20 cellular contexts compared by ENCODE assay signal in the genomic region with DNA sequence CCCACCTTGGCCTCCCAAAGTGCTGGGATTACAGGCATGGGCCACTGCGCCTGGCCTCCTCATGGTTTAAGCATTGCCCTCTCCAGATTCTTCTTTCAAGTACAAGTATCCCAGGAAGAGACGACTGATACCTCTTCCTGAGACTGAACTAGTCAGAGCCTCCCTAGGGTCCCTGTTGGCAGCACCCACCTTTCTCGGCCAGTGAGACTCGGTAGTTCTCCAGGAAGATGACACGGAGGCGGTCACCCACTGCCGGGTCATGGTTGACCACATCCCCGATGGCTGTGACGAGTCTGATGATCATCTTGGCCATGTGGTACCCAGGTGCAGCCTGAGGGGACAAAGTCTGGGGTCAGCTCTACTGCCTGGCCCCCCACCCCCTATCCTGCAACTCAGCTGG.
"Had no signal": no experiment of that assay in that cellular context is flagged by ENCODE, and none has a peak within 500 bp of the region (broad histone marks: within the 10 kb centered on the region; RNA-seq: fewer than 3 reads in every experiment).

No MANE protein-coding gene starts in this region.

- H3K27ac ChIP-seq: heart right ventricle, neural progenitor cell, parathyroid adenoma, tibial artery, vagina, VCaP had no signal

- H3K9me3 ChIP-seq: heart right ventricle, tibial artery, vagina had no signal

- DNase-seq: activated CD4-positive, alpha-beta memory T cell treated with anti-CD3 and anti-CD28 coated beads for 36 hours; activated CD4-positive, alpha-beta T cell treated with anti-CD3 and anti-CD28 coated beads for 1 hour; activated gamma-delta T cell; activated T-cell treated with anti-CD3 and anti-CD28 coated beads, Interleukin-2, amount 50 U/mL, for 72 hours; anterior cingulate cortex; cerebellar nuclear complex; effector memory CD8-positive, alpha-beta T cell; foreskin melanocyte; heart right ventricle; retina; stimulated activated CD4-positive, alpha-beta T cell treated with anti-CD3 and anti-CD28 coated beads, Interleukin-2, amount 100 ng/mL, for 48 hours; T1000 had no signal

- H3K36me3 ChIP-seq: neural progenitor cell, vagina had no signal

- H3K27me3 Mint-ChIP-seq: activated CD4-positive, alpha-beta memory T cell treated with anti-CD3 and anti-CD28 coated beads for 36 hours; dendritic cell treated with granulocyte-macrophage colony-stimulating factor and Interleukin-4, amounts not matched to agents 40 ng/mL and 50 ng/mL, for 4 days; effector memory CD8-positive, alpha-beta T cell had no signal

- H3K9me3 Mint-ChIP-seq: activated CD4-positive, alpha-beta memory T cell treated with anti-CD3 and anti-CD28 coated beads for 36 hours; activated T-cell treated with anti-CD3 and anti-CD28 coated beads, Interleukin-2, amount 50 U/mL, for 72 hours; dendritic cell treated with granulocyte-macrophage colony-stimulating factor and Interleukin-4, amounts not matched to agents 40 ng/mL and 50 ng/mL, for 4 days; effector memory CD8-positive, alpha-beta T cell; mesothelial cell of epicardium; neural progenitor cell had no signal

- H3K4me3 ChIP-seq: heart right ventricle, lung, neural progenitor cell, tibial artery, vagina had no signal

- H3K4me3 Mint-ChIP-seq: activated CD4-positive, alpha-beta memory T cell treated with anti-CD3 and anti-CD28 coated beads for 36 hours; activated T-cell treated with anti-CD3 and anti-CD28 coated beads, Interleukin-2, amount 50 U/mL, for 72 hours; dendritic cell treated with granulocyte-macrophage colony-stimulating factor and Interleukin-4, amounts not matched to agents 40 ng/mL and 50 ng/mL, for 4 days; effector memory CD8-positive, alpha-beta T cell; mesothelial cell of epicardium; neural progenitor cell had no signal

- H3K4me1 ChIP-seq: neural progenitor cell, parathyroid adenoma had no signal

- H3K27ac Mint-ChIP-seq: activated CD4-positive, alpha-beta memory T cell treated with anti-CD3 and anti-CD28 coated beads for 36 hours; activated T-cell treated with anti-CD3 and anti-CD28 coated beads, Interleukin-2, amount 50 U/mL, for 72 hours; dendritic cell treated with granulocyte-macrophage colony-stimulating factor and Interleukin-4, amounts not matched to agents 40 ng/mL and 50 ng/mL, for 4 days; mesothelial cell of epicardium; neural progenitor cell had no signal

- H3K27me3 ChIP-seq: heart right ventricle, tibial artery, vagina had no signal

- ATAC-seq: activated T-cell treated with anti-CD3 and anti-CD28 coated beads, Interleukin-2, amount 50 U/mL, for 72 hours; effector memory CD8-positive, alpha-beta T cell; heart right ventricle had no signal

- H3K36me3 Mint-ChIP-seq: mesothelial cell of epicardium, neural progenitor cell had no signal
